ENCODE assay signal across 8 cellular contexts in the genomic region with DNA sequence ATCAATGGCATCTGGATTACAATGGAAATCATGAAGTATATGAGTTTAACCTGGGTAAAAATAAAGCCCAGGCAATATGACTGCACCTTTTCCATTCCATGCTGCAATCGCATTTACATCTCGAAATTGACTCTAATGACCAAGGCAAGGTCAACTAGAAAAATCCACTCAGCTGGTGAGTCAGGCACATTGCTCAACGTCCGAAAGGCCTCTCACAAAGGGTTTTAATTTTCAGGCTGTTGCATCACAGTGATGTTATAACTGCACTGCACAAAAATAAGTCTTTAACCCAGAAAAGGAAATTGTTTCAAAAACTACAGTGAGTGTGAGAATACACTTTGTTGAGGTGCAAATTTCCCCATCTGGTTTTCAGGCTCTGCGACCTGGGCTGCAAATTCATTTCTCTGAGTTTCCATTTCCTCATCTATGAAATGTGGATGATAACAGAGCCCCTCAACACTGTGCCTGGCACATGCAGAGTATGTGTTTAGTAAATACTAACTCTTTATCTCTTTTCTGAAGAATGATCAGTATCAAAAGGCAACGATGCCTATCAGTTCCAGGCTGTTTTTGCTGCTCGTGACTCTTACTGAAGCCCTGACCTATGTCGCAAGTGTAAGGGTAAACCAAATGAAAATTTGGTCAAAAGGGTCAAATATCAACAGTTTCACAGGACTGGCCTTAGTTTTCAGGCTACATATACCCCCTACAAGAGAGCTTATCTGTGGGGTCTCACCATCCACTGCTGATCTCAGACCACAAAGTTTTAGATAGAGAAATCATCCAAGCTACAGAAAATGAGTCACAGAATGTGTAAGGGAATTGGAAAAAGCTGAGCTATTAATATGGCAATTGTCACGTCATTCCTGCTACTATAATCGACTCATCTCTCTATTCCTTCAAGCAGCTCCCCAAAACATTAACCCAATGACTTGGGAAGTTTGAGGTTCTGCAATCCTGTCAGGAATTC. TPM values are rescaled to one million over a fixed set of nuclear protein-coding genes. Genes with fewer than 3 reads are reported as not detected.
DNase-seq lines count a peak whose midpoint lies in the region; ATAC-seq, FAIRE-seq and TF ChIP-seq lines count a peak whose summit lies in the region.

No MANE protein-coding gene starts in this region.

- peak; percentile 62 to 81 for DNase-seq in A549 (ENCODE audit: low read depth in 1 of 2, low spot score in 1 of 2)
- peak; percentile 95 for DNase-seq in HS-5 (ENCODE audit: low read depth)
- DNase-seq in activated CD8-positive, alpha-beta T cell treated with anti-CD3 and anti-CD28 coated beads, Interleukin-2, amount 10 ng/mL, durations not matched to agents 7 days and 5 days, result no peak
- no peak for DNase-seq in left ventricle myocardium inferior
- no peak for DNase-seq in retina
- DNase-seq in NCI-H1436 (lab: John Stamatoyannopoulos, UW), result no peak

- no peaks in the 10 kb centered on the region for H3K27me3 ChIP-seq in left ventricle myocardium inferior (ENCODE audit: low read depth)

- H3K36me3 ChIP-seq in left ventricle myocardium inferior, result no peaks in the 10 kb centered on the region

- H3K27ac Mint-ChIP-seq in activated CD8-positive, alpha-beta T cell treated with anti-CD3 and anti-CD28 coated beads, Interleukin-2, amount 10 ng/mL, durations not matched to agents 7 days and 5 days, result peak overlapping the region; percentile 21
- H3K27ac Mint-ChIP-seq in stimulated activated naive CD8-positive, alpha-beta T cell treated with anti-CD3 and anti-CD28 coated beads, Interleukin-15, Interleukin-2, amounts not matched to agents 100 ng/mL and 50 ng/mL, for 24 hours, result peak overlapping the region; percentile 89

- CTCF ChIA-PET in A549 (lab: Yijun Ruan, JAX), result interaction anchor here (0.7 to 1.4 kb wide), 3 partner anchors 56 to 504 kb away, joined by 3 to 4 read pairs (median 3); no protein-coding TSS in a partner anchor
- CTCF ChIA-PET in activated CD8-positive, alpha-beta T cell treated with anti-CD3 and anti-CD28 coated beads, Interleukin-2, amount 10 ng/mL, durations not matched to agents 7 days and 5 days (lab: Charles Lee), result interaction anchor here (1.2 to 10.2 kb wide), 3 partner anchors 9 to 503 kb away, joined by 3 to 81 read pairs (median 4); a partner anchor contains a TSS

- H3K4me3 ChIP-seq in A549, result peak overlapping the region; percentile 15; the same call in 2 of the 3 replicates
- peak overlapping the region; percentile 8 for H3K4me3 ChIP-seq in left ventricle myocardium inferior

- no peak for TF ChIP-seq POLR2A in A549 (IDR thresholded peaks at IDR 0.05; ENCODE audit: low read length)

- no peaks in the 10 kb centered on the region for H3K9me3 ChIP-seq in A549
- H3K9me3 ChIP-seq in left ventricle myocardium inferior (replicated peaks), result no peaks in the 10 kb centered on the region

- intact Hi-C loops in left ventricle myocardium inferior (cut with micrococcal nuclease), result loop anchor here (10.0 kb wide), 1 partner anchor 505 kb away; no protein-coding TSS in a partner anchor

- peaks cover 61% of the 10 kb centered on the region for H3K4me1 Mint-ChIP-seq in activated CD8-positive, alpha-beta T cell treated with anti-CD3 and anti-CD28 coated beads, Interleukin-2, amount 10 ng/mL, durations not matched to agents 7 days and 5 days (ENCODE audit: low read depth)
- H3K4me1 Mint-ChIP-seq in stimulated activated naive CD8-positive, alpha-beta T cell treated with anti-CD3 and anti-CD28 coated beads, Interleukin-15, Interleukin-2, amounts not matched to agents 100 ng/mL and 50 ng/mL, for 24 hours (ENCODE audit: low read depth), result peaks cover 80% of the 10 kb centered on the region

- peaks cover 29% of the 10 kb centered on the region for H3K36me3 Mint-ChIP-seq in activated CD8-positive, alpha-beta T cell treated with anti-CD3 and anti-CD28 coated beads, Interleukin-2, amount 10 ng/mL, durations not matched to agents 7 days and 5 days (ENCODE audit: low read depth)
- peaks cover 56% of the 10 kb centered on the region for H3K36me3 Mint-ChIP-seq in stimulated activated naive CD8-positive, alpha-beta T cell treated with anti-CD3 and anti-CD28 coated beads, Interleukin-15, Interleukin-2, amounts not matched to agents 100 ng/mL and 50 ng/mL, for 24 hours (ENCODE audit: low read depth)

- H3K27me3 Mint-ChIP-seq in activated CD8-positive, alpha-beta T cell treated with anti-CD3 and anti-CD28 coated beads, Interleukin-2, amount 10 ng/mL, durations not matched to agents 7 days and 5 days (ENCODE audit: low read depth), result no peaks in the 10 kb centered on the region
- peaks cover 4% of the 10 kb centered on the region for H3K27me3 Mint-ChIP-seq in stimulated activated naive CD8-positive, alpha-beta T cell treated with anti-CD3 and anti-CD28 coated beads, Interleukin-15, Interleukin-2, amounts not matched to agents 100 ng/mL and 50 ng/mL, for 24 hours

- POLR2A ChIA-PET in A549 (lab: Yijun Ruan, JAX), result interaction anchor here (1.1 to 1.5 kb wide), 2 partner anchors 23 to 382 kb away, joined by 3 to 4 read pairs; no protein-coding TSS in a partner anchor
- POLR2A ChIA-PET in activated CD8-positive, alpha-beta T cell treated with anti-CD3 and anti-CD28 coated beads, Interleukin-2, amount 10 ng/mL, durations not matched to agents 7 days and 5 days (lab: Charles Lee), result interaction anchor here (0.6 to 0.9 kb wide), 2 partner anchors 59 to 242 kb away, joined by 3 read pairs; no protein-coding TSS in a partner anchor

- peak; percentile 77 to 82; a peak in 3 of 5 replicates for TF ChIP-seq EP300 in A549 (IDR thresholded peaks at IDR 0.05)

- ATAC-seq in A549 (peak; percentile 17 to 35; a peak in 2 of 6 replicates), HG03565 (IDR thresholded peaks at IDR 0.05; ENCODE audit: unreplicated experiment) (no peak)
- ATAC-seq in activated CD8-positive, alpha-beta T cell treated with anti-CD3 and anti-CD28 coated beads, Interleukin-2, amount 10 ng/mL, durations not matched to agents 7 days and 5 days, result no peak

- H3K4me3 Mint-ChIP-seq in activated CD8-positive, alpha-beta T cell treated with anti-CD3 and anti-CD28 coated beads, Interleukin-2, amount 10 ng/mL, durations not matched to agents 7 days and 5 days, result peak overlapping the region; percentile 6
- H3K4me3 Mint-ChIP-seq in stimulated activated naive CD8-positive, alpha-beta T cell treated with anti-CD3 and anti-CD28 coated beads, Interleukin-15, Interleukin-2, amounts not matched to agents 100 ng/mL and 50 ng/mL, for 24 hours, result peak overlapping the region; percentile 83

- H3K4me1 ChIP-seq in A549, result peaks cover 62% of the 10 kb centered on the region
- H3K4me1 ChIP-seq in left ventricle myocardium inferior, result peaks cover 85% of the 10 kb centered on the region

- H3K27ac ChIP-seq in A549 (peak overlapping the region; percentile 82 to 93), left ventricle myocardium inferior (replicated peaks) (peak overlapping the region; percentile 95)

- no peaks in the 10 kb centered on the region for H3K9me3 Mint-ChIP-seq in activated CD8-positive, alpha-beta T cell treated with anti-CD3 and anti-CD28 coated beads, Interleukin-2, amount 10 ng/mL, durations not matched to agents 7 days and 5 days (ENCODE audit: insufficient read depth)
- no peaks in the 10 kb centered on the region for H3K9me3 Mint-ChIP-seq in stimulated activated naive CD8-positive, alpha-beta T cell treated with anti-CD3 and anti-CD28 coated beads, Interleukin-15, Interleukin-2, amounts not matched to agents 100 ng/mL and 50 ng/mL, for 24 hours

- H3K4me2 ChIP-seq in A549, result peak overlapping the region; percentile 81

- FAIRE-seq in A549 (lab: Jason Lieb, UNC), result peak; percentile 80

- TF ChIP-seq RAD21 in A549 (conservative IDR thresholded peaks at IDR 0.05 in 1 of 2, IDR thresholded peaks at IDR 0.05 in 1 of 2), result no peak; a peak in 1 of 5 replicates

- TF ChIP-seq CTCF in A549 (IDR thresholded peaks at IDR 0.05), result no peak
- TF ChIP-seq CTCF in left ventricle myocardium inferior (IDR thresholded peaks at IDR 0.05; ENCODE audit: borderline replicate concordance), result no peak

- 20% methylated on average over 10 of the region's 10 CpGs for WGBS in A549 (ENCODE audit: missing lambda C conversion rate)

TF ChIP-seq in A549, 52 proteins besides CTCF, POLR2A, EP300 and RAD21 (continues in another document):
- TF ChIP-seq TFCP2L1 (CRISPR knock-in tag; IDR thresholded peaks at IDR 0.05) (no peak), JUNB (IDR thresholded peaks at IDR 0.05) (peak; percentile 88), GATA3 (IDR thresholded peaks at IDR 0.05; ENCODE audit: borderline replicate concordance) (peak; percentile 55; the same call in 1 of the 2 replicates), BHLHE40 (IDR thresholded peaks at IDR 0.05; ENCODE audit: low read depth, low read length) (0 out of 2 replicates have a peak, but pooled peaks have one; percentile 3), ESRRA (IDR thresholded peaks at IDR 0.05; ENCODE audit: borderline replicate concordance, low read length) (peak; percentile 68; the same call in 1 of the 2 replicates), CEBPB (IDR thresholded peaks at IDR 0.05) (peak; percentile 99 to 100), HOXA7 (CRISPR knock-in tag; IDR thresholded peaks at IDR 0.05) (no peak)
- TF ChIP-seq, protein P1, sequence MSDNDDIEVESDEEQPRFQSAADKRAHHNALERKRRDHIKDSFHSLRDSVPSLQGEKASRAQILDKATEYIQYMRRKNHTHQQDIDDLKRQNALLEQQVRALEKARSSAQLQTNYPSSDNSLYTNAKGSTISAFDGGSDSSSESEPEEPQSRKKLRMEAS (IDR thresholded peaks at IDR 0.05), result peak; percentile 54
- TF ChIP-seq, protein P2, sequence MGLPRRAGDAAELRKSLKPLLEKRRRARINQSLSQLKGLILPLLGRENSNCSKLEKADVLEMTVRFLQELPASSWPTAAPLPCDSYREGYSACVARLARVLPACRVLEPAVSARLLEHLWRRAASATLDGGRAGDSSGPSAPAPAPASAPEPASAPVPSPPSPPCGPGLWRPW (IDR thresholded peaks at IDR 0.05), result peak; percentile 96

RNA-seq across cellular contexts. Expression of a gene that starts 4.1 kb away (rescaled TPM):
- polyA plus RNA-seq in A549 (2011; rRNA removed), result 16.1 and 21.9 TPM in 2 replicates
- 4.3 and 5.0 TPM in 2 replicates for polyA plus RNA-seq in A549 (2012; cell fraction: cytosol; rRNA removed)
- 2.6 and 6.2 TPM in 2 replicates for polyA plus RNA-seq in A549 (2012; cell fraction: nucleus; rRNA removed)
- 9.2 to 10.7 TPM (median 10.5 TPM) in 3 replicates for polyA plus RNA-seq in A549 (2017; fragmentation: RNase III; extraction: RNeasy Plus Mini Kit Qiagen cat#74134 plus additional on column Dnase treatment)
- 11.6 and 13.0 TPM in 2 replicates for polyA minus RNA-seq in A549 (2011; rRNA and poly(A)+ RNA removed)
- total RNA-seq in activated CD8-positive, alpha-beta T cell treated with anti-CD3 and anti-CD28 coated beads, Interleukin-2, amount 10 ng/mL, durations not matched to agents 7 days and 5 days, result 10 to 100 TPM; 38.1 to 39.5 TPM
- 25.6 TPM for total RNA-seq in left ventricle myocardium inferior

RNA-seq across cellular contexts. Expression of a gene that starts 57.8 kb away (rescaled TPM):
- polyA plus RNA-seq in A549 (2011; rRNA removed) (12.9 and 15.9 TPM in 2 replicates), A549 (2017; fragmentation: RNase III; extraction: RNeasy Plus Mini Kit Qiagen cat#74134 plus additional on column Dnase treatment) (9.4 to 11.2 TPM (median 11.1 TPM) in 3 replicates)
- 6.9 and 7.2 TPM in 2 replicates for polyA plus RNA-seq in A549 (2012; cell fraction: cytosol; rRNA removed)
- polyA plus RNA-seq in A549 (2012; cell fraction: nucleus; rRNA removed), result 3.6 and 5.7 TPM in 2 replicates
- 3.4 and 4.3 TPM in 2 replicates for polyA minus RNA-seq in A549 (2011; rRNA and poly(A)+ RNA removed)
- total RNA-seq in activated CD8-positive, alpha-beta T cell treated with anti-CD3 and anti-CD28 coated beads, Interleukin-2, amount 10 ng/mL, durations not matched to agents 7 days and 5 days, result 10 to 100 TPM; 15.5 to 15.6 TPM
- 44.1 TPM for total RNA-seq in left ventricle myocardium inferior

Comparison
In these comparisons a context has a peak if more than half of its experiments do, and no peak if none do; other contexts are left out.
1. ATAC-seq: peak in A549 (2 of 2); none in activated CD8-positive, alpha-beta T cell treated with anti-CD3 and anti-CD28 coated beads, Interleukin-2, amount 10 ng/mL, durations not matched to agents 7 days and 5 days (single experiment) and HG03565 (single experiment).
2. DNase-seq: peak in A549 (2 of 2) and HS-5 (single experiment); none in activated CD8-positive, alpha-beta T cell treated with anti-CD3 and anti-CD28 coated beads, Interleukin-2, amount 10 ng/mL, durations not matched to agents 7 days and 5 days (single experiment), left ventricle myocardium inferior (single experiment), retina (single experiment) and NCI-H1436 (single experiment).